8 cellular contexts compared by ENCODE assay signal in the genomic region with DNA sequence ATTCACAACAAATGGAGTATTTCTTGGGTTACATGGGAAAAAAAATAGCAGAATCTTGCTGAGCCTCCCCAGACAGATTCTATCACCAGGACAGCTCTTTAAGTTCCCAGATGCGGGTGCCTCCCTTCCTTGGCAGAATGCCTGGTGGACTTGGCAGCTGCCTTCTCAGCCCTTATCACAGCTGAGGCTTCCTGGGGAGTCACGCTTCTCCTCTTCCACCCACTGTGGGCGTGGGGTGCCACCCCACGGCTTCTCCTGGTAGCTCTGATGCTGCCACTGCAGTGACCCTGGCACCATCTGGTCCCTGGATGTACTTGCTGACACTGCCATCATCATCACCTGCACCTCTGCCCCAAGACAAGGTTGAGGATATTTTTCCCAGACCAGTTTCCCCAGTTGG. TPM values are rescaled to one million over a fixed set of nuclear protein-coding genes. Genes with fewer than 3 reads are reported as not detected.
DNase-seq lines count a peak whose midpoint lies in the region; ATAC-seq and TF ChIP-seq lines count a peak whose summit lies in the region.

No MANE protein-coding gene starts in this region.

- peak; percentile 88 for ATAC-seq in GM21390 (IDR thresholded peaks at IDR 0.05; ENCODE audit: unreplicated experiment)
- peak; percentile 92 for ATAC-seq in activated B cell treated with CpG ODN at 0.5 μM for 24 hours (ENCODE audit: low read depth)
- ATAC-seq in left lobe of liver, result peak; percentile 47

- H3K27me3 Mint-ChIP-seq in activated B cell treated with CpG ODN at 0.5 μM for 24 hours, result no peaks in the 10 kb centered on the region
- H3K27me3 Mint-ChIP-seq in osteocyte (ENCODE audit: unreplicated experiment), result peaks cover 2% of the 10 kb centered on the region

- in situ Hi-C loops in G401 (cut with HindIII; ENCODE audit: low sequenced_read_pairs), result no loop called here

- H3K36me3 Mint-ChIP-seq in activated B cell treated with CpG ODN at 0.5 μM for 24 hours (ENCODE audit: low read depth), result no peaks in the 10 kb centered on the region
- no peaks in the 10 kb centered on the region for H3K36me3 Mint-ChIP-seq in osteocyte (ENCODE audit: unreplicated experiment)

- CTCF ChIA-PET in activated B cell treated with CpG ODN at 0.5 μM for 24 hours (lab: Charles Lee), result interaction anchor here (0.6 to 4.4 kb wide), 16 partner anchors 46 to 623 kb away, joined by 3 to 21 read pairs (median 4); a partner anchor contains a TSS

- intact Hi-C loops in activated B cell treated with CpG ODN at 0.5 μM for 24 hours (cut with micrococcal nuclease), result loop anchor here (2.0 to 10.0 kb wide), 4 partner anchors 75 to 1357 kb away; a partner anchor contains a TSS

- peaks cover 15% of the 10 kb centered on the region for H3K4me1 Mint-ChIP-seq in activated B cell treated with CpG ODN at 0.5 μM for 24 hours
- H3K4me1 Mint-ChIP-seq in osteocyte (ENCODE audit: unreplicated experiment), result peaks cover 3% of the 10 kb centered on the region

- POLR2A ChIA-PET in activated B cell treated with CpG ODN at 0.5 μM for 24 hours (lab: Charles Lee), result interaction anchor here (0.8 kb wide), 1 partner anchor 100 kb away, joined by 3 read pairs; no protein-coding TSS in a partner anchor

- no peak overlapping the region for H3K27ac Mint-ChIP-seq in activated B cell treated with CpG ODN at 0.5 μM for 24 hours
- no peak overlapping the region for H3K27ac Mint-ChIP-seq in osteocyte (ENCODE audit: unreplicated experiment)

- H3K9me3 Mint-ChIP-seq in activated B cell treated with CpG ODN at 0.5 μM for 24 hours, result no peaks in the 10 kb centered on the region
- no peaks in the 10 kb centered on the region for H3K9me3 Mint-ChIP-seq in osteocyte (ENCODE audit: unreplicated experiment)

- peak; percentile 4 for DNase-seq in G401 (ENCODE audit: low spot score)
- peak; percentile 93 to 94 for DNase-seq in Kasumi-1 (lab: John Stamatoyannopoulos, UW)
- no peak for DNase-seq in activated B cell treated with CpG ODN at 0.5 μM for 24 hours
- DNase-seq in left lobe of liver (ENCODE audit: low spot score), result peak; percentile 46
- no peak for DNase-seq in epidermal melanocyte (ENCODE audit: insufficient read length, low spot score)
- no peak for DNase-seq in osteocyte (ENCODE audit: extremely low spot score, unreplicated experiment)
- no peak for DNase-seq in effector CD8-positive, alpha-beta T cell (lab: John Stamatoyannopoulos, UW)

- no peak for TF ChIP-seq CTCF in activated B cell treated with CpG ODN at 0.5 μM for 24 hours (IDR thresholded peaks at IDR 0.05)
- TF ChIP-seq CTCF in osteocyte (IDR thresholded peaks at IDR 0.05), result no peak

- H3K4me3 Mint-ChIP-seq in activated B cell treated with CpG ODN at 0.5 μM for 24 hours (no peak overlapping the region), osteocyte (ENCODE audit: unreplicated experiment) (no peak overlapping the region)

RNA-seq across cellular contexts. Expression of a gene that starts 16.2 kb away (rescaled TPM):
- total RNA-seq in G401 (2014; rRNA removed; shearing (Covaris generic)), result not detected in 2 replicates
- total RNA-seq in activated B cell treated with CpG ODN at 0.5 μM for 24 hours (not detected in 2 replicates), left lobe of liver (not detected), osteocyte (not detected in 2 replicates)

Comparison
In these comparisons a context has a peak if more than half of its experiments do, and no peak if none do; other contexts are left out.
1. DNase-seq: peak in G401 (single experiment), Kasumi-1 (2 of 2) and left lobe of liver (single experiment); none in activated B cell treated with CpG ODN at 0.5 μM for 24 hours (single experiment), epidermal melanocyte (single experiment), osteocyte (single experiment) and effector CD8-positive, alpha-beta T cell (single experiment).
2. Peak in every context shown above with its lines, with median percentiles within 50 percentile points of each other: ATAC-seq.